Comparison of ENCODE assay signal across 24 cellular contexts in the genomic region with DNA sequence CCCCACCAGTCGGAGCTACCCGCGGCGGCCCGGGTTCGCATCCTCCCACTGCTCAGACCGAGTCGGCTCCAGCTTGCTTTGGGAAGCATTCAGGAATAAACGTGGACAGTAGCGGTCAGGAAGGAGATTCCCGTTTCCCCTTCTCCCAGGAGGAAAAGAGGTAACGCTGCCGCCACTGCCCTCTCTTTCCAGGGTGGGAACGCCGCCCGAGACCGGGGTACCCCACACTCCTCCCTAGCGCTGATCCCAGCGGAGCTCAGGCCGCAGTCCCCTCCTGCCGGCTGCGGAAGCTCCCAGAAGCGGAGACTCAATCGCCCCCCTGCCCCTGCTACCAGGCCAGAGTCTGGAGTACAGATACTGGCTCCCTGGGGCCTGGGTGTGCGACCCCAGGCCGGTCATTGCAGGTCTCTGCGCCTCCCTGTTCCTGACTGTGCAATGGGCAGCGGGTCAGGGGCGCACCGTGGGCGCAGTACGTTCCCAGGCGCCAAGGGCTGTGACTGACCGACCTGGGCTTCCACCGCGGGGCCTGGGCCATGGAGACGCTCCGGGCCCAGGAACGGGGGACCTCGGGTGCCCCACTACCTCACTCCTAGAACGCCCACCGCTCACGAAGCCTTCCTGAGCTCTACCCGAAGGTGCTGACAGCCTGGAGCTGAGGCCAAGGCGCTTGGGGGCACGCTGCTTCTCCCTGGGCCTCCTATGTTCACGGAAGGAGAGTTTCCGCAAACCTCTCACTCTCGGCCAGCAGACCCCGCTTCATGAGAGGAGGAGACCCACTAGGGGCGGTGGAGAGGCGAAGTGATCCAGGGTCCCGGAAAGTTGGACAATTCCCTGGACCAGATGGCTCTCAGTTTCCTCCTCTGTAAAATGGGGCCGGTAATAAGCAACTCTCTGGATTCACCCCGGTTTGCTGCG. TPM values are rescaled to one million over a fixed set of nuclear protein-coding genes. Genes with fewer than 3 reads are reported as not detected.
A peak's percentile ranks its signal among the peaks of the same experiment; 100 is the strongest.
DNase-seq lines count a peak whose midpoint lies in the region; ATAC-seq and TF ChIP-seq lines count a peak whose summit lies in the region.
"Had no signal": no experiment of that assay in that cellular context is flagged by ENCODE, and none has a peak within 500 bp of the region (broad histone marks: within the 10 kb centered on the region; RNA-seq: fewer than 3 reads in every experiment).

No MANE protein-coding gene starts in this region.

- WGBS in HUES64 = 6% methylated on average over 56 of the region's 56 CpGs
- 10% methylated on average over 19 to 56 of the region's 56 CpGs for WGBS in endodermal cell (ENCODE audit: insufficient coverage in 1 of 2, insufficient read length in 1 of 2), 2 experiments

- TF ChIP-seq CTCF in endodermal cell (conservative IDR thresholded peaks at IDR 0.05) (peak; percentile 56), GM13977 (IDR thresholded peaks at IDR 0.05; ENCODE audit: extremely low read depth, insufficient read depth, missing control alignments) (no peak)

- in situ Hi-C loops in GM13977 (cut with MboI; ENCODE audit: low pct_unique_long_range_greater_than_20kb, low sequenced_read_pairs, unreplicated experiment) = no loop called here

- peaks cover 8% of the 10 kb centered on the region for H3K9me3 Mint-ChIP-seq in endodermal cell

- peaks cover 7% of the 10 kb centered on the region for H3K4me1 Mint-ChIP-seq in endodermal cell

- ATAC-seq in GM18505 (IDR thresholded peaks at IDR 0.05; ENCODE audit: unreplicated experiment) = no peak
- ATAC-seq: activated CD4-positive, CD25-positive, alpha-beta regulatory T cell treated with anti-CD3 and anti-CD28 coated beads, Interleukin-2, amount 50 U/mL, for 24 hours; activated CD8-positive, alpha-beta T cell treated with anti-CD3 and anti-CD28 coated beads for 36 hours; foreskin keratinocyte; HCT116; naive thymus-derived CD4-positive, alpha-beta T cell; sciatic nerve had no signal

- H3K4me3 ChIP-seq in BLaER1 = peak overlapping the region; percentile 42; the same call in 1 of the 2 replicates
- H3K4me3 ChIP-seq in HUES64 (ENCODE audit: low read length) = peak overlapping the region; percentile 39
- no peak overlapping the region for H3K4me3 ChIP-seq in endodermal cell (ENCODE audit: low read length)
- H3K4me3 ChIP-seq: uterus had no signal

- DNase-seq in endodermal cell (peak; percentile 74), left kidney (ENCODE audit: low read depth, low spot score) (peak; percentile 51), GM13977 (ENCODE audit: low spot score) (no peak), medulla oblongata (ENCODE audit: extremely low spot score) (no peak), NCI-H1105 (lab: John Stamatoyannopoulos, UW) (no peak)
- DNase-seq: activated CD8-positive, alpha-beta T cell treated with anti-CD3 and anti-CD28 coated beads for 36 hours; activated naive CD4-positive, alpha-beta T cell treated with Interleukin-2 at 50 U/mL for 16 hours; caudate nucleus; foreskin keratinocyte; hippocampal formation; naive thymus-derived CD4-positive, alpha-beta T cell; NCI-H1694 treated with DMSO at 0.1 percent for 48 hours; NCI-H69; SW 1271; uterus had no signal

- H4K20me1 ChIP-seq in BLaER1 = no peaks in the 10 kb centered on the region

- H3K4me1 ChIP-seq in BLaER1 (no peaks in the 10 kb centered on the region), HUES64 (ENCODE audit: insufficient read depth, low read length) (peaks cover 5% of the 10 kb centered on the region; the same call in 1 of the 2 replicates), endodermal cell (ENCODE audit: control insufficient read depth, insufficient read depth, low read length) (no peaks in the 10 kb centered on the region)
- H3K4me1 ChIP-seq: foreskin keratinocyte, parathyroid adenoma had no signal

- peak overlapping the region; percentile 46 for H3K4me3 Mint-ChIP-seq in endodermal cell
- H3K4me3 Mint-ChIP-seq: activated CD8-positive, alpha-beta T cell treated with anti-CD3 and anti-CD28 coated beads for 36 hours had no signal

- no peak overlapping the region for H3K27ac ChIP-seq in BLaER1
- no peak overlapping the region for H3K27ac ChIP-seq in HUES64 (ENCODE audit: low read depth, low read length)
- no peak overlapping the region for H3K27ac ChIP-seq in endodermal cell (ENCODE audit: low read depth, low read length)
- H3K27ac ChIP-seq: foreskin keratinocyte, parathyroid adenoma, uterus had no signal

- peaks cover 58% of the 10 kb centered on the region for H3K9me3 ChIP-seq in BLaER1
- no peaks in the 10 kb centered on the region; the same call in 1 of the 2 replicates for H3K9me3 ChIP-seq in HUES64 (ENCODE audit: insufficient read depth, low read depth, low read length)
- H3K9me3 ChIP-seq in endodermal cell (ENCODE audit: control insufficient read depth, low read length) = peaks cover 6% of the 10 kb centered on the region
- H3K9me3 ChIP-seq: uterus had no signal

- H3K9ac ChIP-seq in BLaER1 (no peak overlapping the region), HUES64 (ENCODE audit: low read depth, low read length) (no peak overlapping the region), endodermal cell (ENCODE audit: extremely low read depth, low read length, poor library complexity, severe bottlenecking) (no peak overlapping the region)
- H3K9ac ChIP-seq: parathyroid adenoma had no signal

- no peak overlapping the region for H3K4me2 ChIP-seq in BLaER1

- peaks cover 3% of the 10 kb centered on the region for H3K36me3 Mint-ChIP-seq in endodermal cell (ENCODE audit: low read depth)

- H3K27ac Mint-ChIP-seq in endodermal cell = no peak overlapping the region
- H3K27ac Mint-ChIP-seq: activated CD8-positive, alpha-beta T cell treated with anti-CD3 and anti-CD28 coated beads for 36 hours; CD14-positive monocyte had no signal

- H3K36me3 ChIP-seq in BLaER1 = no peaks in the 10 kb centered on the region
- H3K36me3 ChIP-seq in HUES64 (ENCODE audit: insufficient read depth, low read length) = no peaks in the 10 kb centered on the region
- H3K36me3 ChIP-seq in endodermal cell (ENCODE audit: control insufficient read depth, insufficient read depth, low read length) = no peaks in the 10 kb centered on the region
- H3K36me3 ChIP-seq: uterus had no signal

- H3K27me3 ChIP-seq in BLaER1 = peaks cover 68% of the 10 kb centered on the region
- H3K27me3 ChIP-seq in HUES64 (ENCODE audit: insufficient read depth, low read length) = peaks cover 99% of the 10 kb centered on the region
- H3K27me3 ChIP-seq in endodermal cell (ENCODE audit: control insufficient read depth, insufficient read depth, low read length, poor library complexity, severe bottlenecking) = peaks cover 99% of the 10 kb centered on the region

- H3K27me3 Mint-ChIP-seq in endodermal cell (ENCODE audit: insufficient read depth) = peaks cover 90% of the 10 kb centered on the region

- TF ChIP-seq POLR2A in GM18505 (IDR thresholded peaks at IDR 0.05; ENCODE audit: borderline replicate concordance, extremely low read depth, insufficient read depth, insufficient read length) = no peak

RNA-seq across cellular contexts. Expression of a gene that starts 7.8 kb away (rescaled TPM):
- polyA plus RNA-seq in HUES64 (2013, experiment 1 of 2) = 0.10 TPM
- polyA plus RNA-seq in HUES64 (2013, experiment 2 of 2) = not detected
- 1 to 10 TPM; 1.2 to 2.4 TPM for total RNA-seq in endodermal cell
- polyA plus RNA-seq in endodermal cell (2013, experiment 1 of 2) = 0.50 TPM
- 0.33 TPM for polyA plus RNA-seq in endodermal cell (2013, experiment 2 of 2)
- total RNA-seq: activated CD8-positive, alpha-beta T cell treated with anti-CD3 and anti-CD28 coated beads for 36 hours; foreskin keratinocyte; naive thymus-derived CD4-positive, alpha-beta T cell; sciatic nerve; uterus had no signal
- polyA plus RNA-seq: AG04450; CD14-positive monocyte; foreskin keratinocyte; naive thymus-derived CD4-positive, alpha-beta T cell had no signal

Comparison
In these comparisons a context has a peak if more than half of its experiments do, and no peak if none do; other contexts are left out.
1. DNase-seq: peak in endodermal cell (single experiment) and left kidney (single experiment); none in GM13977 (single experiment), medulla oblongata (single experiment) and NCI-H1105 (single experiment).